In genomic region chr1:170599033-170599432, GRCh38 we compare ENCODE assay signal across 27 cellular contexts.
"Had no signal": no experiment of that assay in that cellular context is flagged by ENCODE, and none has a peak within 500 bp of the region (broad histone marks: within the 10 kb centered on the region; RNA-seq: fewer than 3 reads in every experiment).

No MANE protein-coding gene starts in this region.

- H3K27ac Mint-ChIP-seq: dendritic cell treated with granulocyte-macrophage colony-stimulating factor and Interleukin-4, amounts not matched to agents 40 ng/mL and 50 ng/mL, for 4 days; endodermal cell had no signal

- H3K4me1 ChIP-seq: colonic mucosa, esophagus muscularis mucosa, esophagus squamous epithelium, foreskin keratinocyte, gastroesophageal sphincter, heart left ventricle, heart right ventricle had no signal

- H3K27ac ChIP-seq: colonic mucosa, coronary artery, dorsolateral prefrontal cortex, epithelial cell of prostate, esophagus muscularis mucosa, esophagus squamous epithelium, foreskin keratinocyte, gastrocnemius medialis, gastroesophageal sphincter, heart left ventricle, heart right ventricle had no signal

- H3K9me3 ChIP-seq: colonic mucosa, gastrocnemius medialis had no signal

- H3K27me3 Mint-ChIP-seq: dendritic cell treated with granulocyte-macrophage colony-stimulating factor and Interleukin-4, amounts not matched to agents 40 ng/mL and 50 ng/mL, for 4 days had no signal

- H3K4me1 Mint-ChIP-seq: endodermal cell had no signal

- H3K4me3 ChIP-seq: colonic mucosa, coronary artery, dorsolateral prefrontal cortex, esophagus muscularis mucosa, esophagus squamous epithelium, gastrocnemius medialis, gastroesophageal sphincter, heart left ventricle, heart right ventricle had no signal

- DNase-seq: colonic mucosa; cortex of kidney; dermis blood vessel endothelial cell; dorsolateral prefrontal cortex; effector CD4-positive, alpha-beta T cell; effector CD8-positive, alpha-beta T cell; effector memory CD4-positive, alpha-beta T cell; effector memory CD8-positive, alpha-beta T cell; endodermal cell; erythroblast; esophagus squamous epithelium; foreskin fibroblast; foreskin keratinocyte; foreskin melanocyte; gastrocnemius medialis; glutamatergic neuron; head of caudate nucleus; heart left ventricle; heart right ventricle had no signal

- H3K27me3 ChIP-seq: colonic mucosa, dorsolateral prefrontal cortex, esophagus muscularis mucosa, esophagus squamous epithelium, foreskin keratinocyte, gastrocnemius medialis, gastroesophageal sphincter, heart left ventricle, heart right ventricle had no signal

- FAIRE-seq: endothelial cell of umbilical vein, frontal cortex had no signal

- H3K4me3 Mint-ChIP-seq: dendritic cell treated with granulocyte-macrophage colony-stimulating factor and Interleukin-4, amounts not matched to agents 40 ng/mL and 50 ng/mL, for 4 days; effector memory CD8-positive, alpha-beta T cell; endodermal cell had no signal

- H3K36me3 ChIP-seq: colonic mucosa, esophagus muscularis mucosa, esophagus squamous epithelium, gastrocnemius medialis, gastroesophageal sphincter, heart left ventricle, heart right ventricle had no signal

- ATAC-seq: effector memory CD8-positive, alpha-beta T cell; esophagus mucosa; foreskin keratinocyte; gastrocnemius medialis; gastroesophageal sphincter; heart left ventricle; heart right ventricle had no signal
